1 cellular context compared by ENCODE assay signal in genomic region chr1:211566431-211567025, GRCh38.
A peak's percentile ranks its signal among the peaks of the same experiment; 100 is the strongest.
TF ChIP-seq lines count a peak whose summit lies in the region.

No MANE protein-coding gene starts in this region.

TF ChIP-seq in HepG2, 621 proteins besides CTCF, POLR2A, EP300 and RAD21 (continued from another document):
- TF ChIP-seq ARID3A (IDR thresholded peaks at IDR 0.05; ENCODE audit: low read depth, low read length) (0 out of 2 replicates have a peak, but pooled peaks have one; percentile 18), RARA (CRISPR knock-in tag; IDR thresholded peaks at IDR 0.05) (0 out of 2 replicates have a peak, but pooled peaks have one; percentile 19), TEF (CRISPR knock-in tag; IDR thresholded peaks at IDR 0.05) (peak; percentile 83; the same call in 1 of the 2 replicates)
